Comparison of ENCODE assay signal across 27 cellular contexts in the genomic region with DNA sequence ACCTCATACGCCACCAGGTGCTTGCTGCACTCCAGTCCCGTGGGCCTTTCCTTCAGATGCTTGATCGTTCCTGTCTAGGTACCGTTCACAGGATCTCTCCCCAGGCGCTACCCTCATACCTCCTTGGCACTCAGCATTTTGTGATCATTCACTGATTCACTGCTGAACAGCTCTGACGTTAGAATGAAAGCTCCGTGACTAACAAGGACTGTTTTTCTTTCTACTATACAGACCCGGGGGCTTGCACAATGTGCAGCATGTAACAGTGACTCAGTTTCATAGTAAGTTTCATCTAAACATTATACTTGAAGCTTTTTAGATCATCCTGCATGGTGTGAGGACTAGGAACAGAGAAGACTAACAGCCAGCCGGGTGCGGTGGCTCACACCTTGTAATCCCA. TPM values are rescaled to one million over a fixed set of nuclear protein-coding genes. Genes with fewer than 3 reads are reported as not detected.
DNase-seq lines count a peak whose midpoint lies in the region; ATAC-seq and TF ChIP-seq lines count a peak whose summit lies in the region.
"Had no signal": no experiment of that assay in that cellular context is flagged by ENCODE, and none has a peak within 500 bp of the region (broad histone marks: within the 10 kb centered on the region; RNA-seq: fewer than 3 reads in every experiment).

No MANE protein-coding gene starts in this region.

- DNase-seq in EH (ENCODE audit: low read depth) (peak; percentile 56), RKO (ENCODE audit: low spot score) (peak; percentile 25), cardiac fibroblast (ENCODE audit: low read depth in 2 of 2) (peak; percentile 59 to 95), hepatic stellate cell (ENCODE audit: low spot score) (peak; percentile 36), NCI-H226 (no peak), ureter (ENCODE audit: low spot score) (no peak), retina (no peak)
- DNase-seq: activated naive CD4-positive, alpha-beta T cell treated with anti-CD3 and anti-CD28 coated beads, Interleukin-2, amount 50 U/mL, for 16 hours; CD4-positive, alpha-beta memory T cell; colonic mucosa; DMS 273 treated with DMSO at 0.1 percent for 48 hours; gastrocnemius medialis; GDM1; H9; kidney; lower lobe of right lung; NCI-H1930; NCI-H2227 treated with DMSO at 0.1 percent for 48 hours; NCI-H82; psoas muscle; SHP77; stimulated activated CD4-positive, alpha-beta T cell treated with anti-CD3 and anti-CD28 coated beads, Interleukin-2, amount 100 ng/mL, for 24 hours had no signal

- ATAC-seq in HG03135 (IDR thresholded peaks at IDR 0.05; ENCODE audit: unreplicated experiment) = no peak
- ATAC-seq: gastrocnemius medialis; lower lobe of right lung; psoas muscle; stimulated activated memory B cell treated with anti-CD40 and anti-IgM and Interleukin-4, amounts not matched to agents 10 μg/mL and 1 μg/mL and 100 μg/mL, for 72 hours had no signal

- no peak overlapping the region for H3K4me3 ChIP-seq in cardiac fibroblast (replicated peaks in 1 of 2; ENCODE audit: low read depth in 2 of 2, low read length in 2 of 2)
- H3K4me3 ChIP-seq: ascending aorta, colonic mucosa, gastrocnemius medialis, lower lobe of right lung, psoas muscle, skin epidermis, thoracic aorta had no signal

- no peak for TF ChIP-seq CTCF in cardiac fibroblast (IDR thresholded peaks at IDR 0.05; ENCODE audit: low read depth, low read length)

RNA-seq across cellular contexts. Expression of a gene that starts 20.6 kb away (rescaled TPM):
- 11.5 TPM for total RNA-seq in ureter

RNA-seq across cellular contexts. Expression of a gene that starts 20.8 kb away (rescaled TPM):
- 273 TPM for total RNA-seq in ureter

RNA-seq across cellular contexts. Expression of a gene that starts 51.1 kb away (rescaled TPM):
- total RNA-seq in ureter = 10.0 TPM

Comparison
In these comparisons a context has a peak if more than half of its experiments do, and no peak if none do; other contexts are left out.
1. DNase-seq: peak in EH (single experiment), RKO (single experiment), cardiac fibroblast (2 of 2) and hepatic stellate cell (single experiment); none in NCI-H226 (single experiment), ureter (single experiment) and retina (single experiment).